25 cellular contexts compared by ENCODE assay signal in the genomic region with DNA sequence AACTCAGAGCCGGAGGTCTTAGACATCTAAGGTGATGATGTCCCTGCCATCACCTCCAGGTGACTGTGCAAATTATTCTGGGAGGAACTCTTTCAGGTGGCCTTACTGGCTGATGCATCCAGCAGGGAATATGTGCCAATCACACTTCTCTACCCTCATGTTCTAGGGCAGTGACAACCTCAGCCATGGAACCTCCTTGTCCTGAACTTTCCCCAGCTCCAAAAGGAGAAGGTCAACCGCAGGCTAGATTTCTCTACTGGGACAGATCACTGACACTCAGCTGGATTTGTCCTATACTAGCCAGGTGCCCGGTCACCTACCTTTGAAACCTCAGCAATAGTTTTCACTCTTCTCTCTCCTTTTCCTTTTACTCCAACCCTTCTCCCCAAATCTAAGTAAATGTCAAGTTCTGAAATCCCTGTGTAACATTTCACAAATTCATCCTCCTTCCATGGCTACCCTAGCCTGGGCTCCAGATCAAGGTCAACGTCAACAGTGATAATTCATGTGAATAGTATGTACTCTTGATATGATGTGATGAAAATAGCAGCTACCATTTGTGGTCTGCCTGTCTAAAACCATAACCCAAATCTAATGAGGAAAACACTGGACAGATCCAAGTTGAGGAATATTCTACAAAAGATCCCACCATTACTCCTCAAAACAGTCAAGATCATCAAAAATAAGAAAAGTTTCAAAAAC.
"Had no signal": no experiment of that assay in that cellular context is flagged by ENCODE, and none has a peak within 500 bp of the region (broad histone marks: within the 10 kb centered on the region; RNA-seq: fewer than 3 reads in every experiment).

No MANE protein-coding gene starts in this region.

- H3K27ac Mint-ChIP-seq: activated CD8-positive, alpha-beta memory T cell treated with anti-CD3 and anti-CD28 coated beads, Interleukin-2, amount 10 ng/mL, durations not matched to agents 7 days and 5 days; activated CD8-positive, alpha-beta T cell treated with anti-CD3 and anti-CD28 coated beads for 36 hours; activated naive CD4-positive, alpha-beta T cell treated with anti-CD3 and anti-CD28 coated beads for 36 hours; activated naive CD8-positive, alpha-beta T cell treated with anti-CD3 and anti-CD28 coated beads for 36 hours; dendritic cell treated with granulocyte-macrophage colony-stimulating factor and Interleukin-4, amounts not matched to agents 40 ng/mL and 50 ng/mL, for 4 days; naive thymus-derived CD8-positive, alpha-beta T cell; T-helper 17 cell had no signal

- H3K4me1 Mint-ChIP-seq: activated CD8-positive, alpha-beta memory T cell treated with anti-CD3 and anti-CD28 coated beads, Interleukin-2, amount 10 ng/mL, durations not matched to agents 7 days and 5 days had no signal

- H2AFZ ChIP-seq: hepatocyte had no signal

- DNase-seq: activated CD4-positive, alpha-beta T cell treated with anti-CD3 and anti-CD28 coated beads, Interleukin-2, amount 50 U/mL, for 1 hour; activated CD4-positive, CD25-positive, alpha-beta regulatory T cell treated with anti-CD3 and anti-CD28 coated beads, Interleukin-2, amount 50 U/mL, for 72 hours; activated CD8-positive, alpha-beta memory T cell treated with anti-CD3 and anti-CD28 coated beads, Interleukin-2, amount 10 ng/mL, durations not matched to agents 7 days and 5 days; activated CD8-positive, alpha-beta T cell treated with anti-CD3 and anti-CD28 coated beads for 36 hours; activated naive CD4-positive, alpha-beta T cell treated with anti-CD3 and anti-CD28 coated beads for 36 hours; activated naive CD8-positive, alpha-beta T cell treated with anti-CD3 and anti-CD28 coated beads for 36 hours; activated T-cell treated with anti-CD3 and anti-CD28 coated beads, Interleukin-2, amount 50 U/mL, for 48 hours; adrenal gland; brain microvascular endothelial cell; central memory CD4-positive, alpha-beta T cell; effector CD8-positive, alpha-beta T cell; islet precursor cell; naive thymus-derived CD8-positive, alpha-beta T cell; nucleus accumbens; pancreas; SK-N-SH; stimulated activated CD4-positive, alpha-beta T cell treated with anti-CD3 and anti-CD28 coated beads, Interleukin-4, amount 100 ng/mL, for 1 hour; stimulated activated naive CD8-positive, alpha-beta T cell treated with anti-CD3 and anti-CD28 coated beads, Interleukin-15, Interleukin-2, amounts not matched to agents 100 U/mL and 50 U/mL, for 24 hours; T-helper 17 cell; T1000 had no signal

- H3K27ac ChIP-seq: adrenal gland, brain microvascular endothelial cell, epithelial cell of prostate, hepatocyte, pancreas, prostate gland had no signal

- H3K27me3 ChIP-seq: adrenal gland, brain microvascular endothelial cell, hepatocyte, pancreas had no signal

- H3K9ac ChIP-seq: SK-N-SH had no signal

- ATAC-seq: activated CD8-positive, alpha-beta memory T cell treated with anti-CD3 and anti-CD28 coated beads, Interleukin-2, amount 10 ng/mL, durations not matched to agents 7 days and 5 days; activated CD8-positive, alpha-beta T cell treated with anti-CD3 and anti-CD28 coated beads for 36 hours; naive thymus-derived CD8-positive, alpha-beta T cell; pancreas; stimulated activated naive CD8-positive, alpha-beta T cell treated with anti-CD3 and anti-CD28 coated beads, Interleukin-15, Interleukin-2, amounts not matched to agents 100 U/mL and 50 U/mL, for 24 hours; T-helper 17 cell had no signal

- H3K36me3 Mint-ChIP-seq: activated CD8-positive, alpha-beta memory T cell treated with anti-CD3 and anti-CD28 coated beads, Interleukin-2, amount 10 ng/mL, durations not matched to agents 7 days and 5 days; activated naive CD8-positive, alpha-beta T cell treated with anti-CD3 and anti-CD28 coated beads for 36 hours; naive thymus-derived CD8-positive, alpha-beta T cell had no signal

- H3K4me1 ChIP-seq: adrenal gland, pancreas, prostate gland had no signal

- H3K4me3 Mint-ChIP-seq: activated CD8-positive, alpha-beta memory T cell treated with anti-CD3 and anti-CD28 coated beads, Interleukin-2, amount 10 ng/mL, durations not matched to agents 7 days and 5 days; activated CD8-positive, alpha-beta T cell treated with anti-CD3 and anti-CD28 coated beads for 36 hours; activated naive CD4-positive, alpha-beta T cell treated with anti-CD3 and anti-CD28 coated beads for 36 hours; activated naive CD8-positive, alpha-beta T cell treated with anti-CD3 and anti-CD28 coated beads for 36 hours; dendritic cell treated with granulocyte-macrophage colony-stimulating factor and Interleukin-4, amounts not matched to agents 40 ng/mL and 50 ng/mL, for 4 days; naive thymus-derived CD8-positive, alpha-beta T cell; neural crest cell; T-helper 17 cell had no signal

- H3K9me3 Mint-ChIP-seq: activated CD8-positive, alpha-beta T cell treated with anti-CD3 and anti-CD28 coated beads for 36 hours; activated naive CD4-positive, alpha-beta T cell treated with anti-CD3 and anti-CD28 coated beads for 36 hours; dendritic cell treated with granulocyte-macrophage colony-stimulating factor and Interleukin-4, amounts not matched to agents 40 ng/mL and 50 ng/mL, for 4 days; naive thymus-derived CD8-positive, alpha-beta T cell; neural crest cell had no signal

- H3K4me2 ChIP-seq: hepatocyte, SK-N-SH had no signal

- H3K36me3 ChIP-seq: adrenal gland, brain microvascular endothelial cell, pancreas, prostate gland had no signal

- H3K9me3 ChIP-seq: adrenal gland, pancreas, prostate gland, SK-N-SH had no signal

- H3K4me3 ChIP-seq: adrenal gland, hepatocyte, pancreas, prostate gland had no signal

- H3K79me2 ChIP-seq: hepatocyte had no signal
